In the genomic region with DNA sequence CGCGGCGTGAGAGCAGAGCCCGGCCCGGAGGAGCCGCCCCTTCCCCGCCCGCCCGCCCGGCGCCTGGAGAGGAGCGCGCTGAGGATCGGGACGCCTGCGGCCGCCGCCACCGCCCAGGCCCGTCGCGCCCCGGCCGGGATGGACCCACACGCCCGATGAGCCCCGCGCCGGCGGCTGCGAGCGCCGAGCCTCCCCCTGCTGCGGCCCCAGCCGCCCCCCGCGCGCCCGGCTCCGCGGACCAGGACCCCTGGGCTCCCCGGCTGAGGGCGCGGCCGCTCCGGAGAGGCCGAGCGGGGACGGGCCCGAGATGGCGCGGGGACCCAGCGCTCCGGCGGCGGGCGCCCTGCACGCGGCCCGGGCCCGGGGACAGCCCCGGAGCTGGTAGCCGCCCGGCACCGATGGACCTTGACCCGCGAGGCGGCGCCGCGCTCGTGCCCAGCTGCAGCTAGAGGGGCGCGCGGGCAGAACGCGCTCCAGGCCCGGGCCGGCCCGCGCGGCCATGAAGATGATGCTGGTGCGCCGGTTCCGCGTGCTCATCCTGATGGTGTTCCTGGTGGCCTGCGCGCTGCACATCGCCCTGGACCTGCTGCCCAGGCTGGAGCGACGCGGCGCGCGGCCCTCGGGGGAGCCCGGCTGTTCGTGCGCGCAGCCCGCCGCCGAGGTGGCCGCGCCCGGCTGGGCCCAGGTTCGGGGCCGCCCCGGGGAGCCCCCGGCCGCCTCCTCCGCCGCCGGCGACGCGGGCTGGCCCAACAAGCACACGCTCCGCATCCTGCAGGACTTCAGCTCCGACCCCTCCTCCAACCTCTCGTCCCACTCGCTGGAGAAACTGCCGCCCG, we compare ENCODE assay signal across 8 cellular contexts. TPM values are rescaled to one million over a fixed set of nuclear protein-coding genes. Genes with fewer than 3 reads are reported as not detected.
DNase-seq lines count a peak whose midpoint lies in the region; ATAC-seq and TF ChIP-seq lines count a peak whose summit lies in the region.

No MANE protein-coding gene starts in this region.

- H3K79me1 ChIP-seq in mesendoderm (ENCODE audit: low read length): peaks cover 11% of the 10 kb centered on the region

- peaks cover 0 to under 1% of the 10 kb centered on the region in 2 experiments for H3K36me3 ChIP-seq in SK-N-SH (replicated peaks in 1 of 2; ENCODE audit: control insufficient read depth in 1 of 2, insufficient read depth in 2 of 2, low read length in 1 of 2)
- peaks cover 5% of the 10 kb centered on the region for H3K36me3 ChIP-seq in colonic mucosa
- peaks cover 9% of the 10 kb centered on the region for H3K36me3 ChIP-seq in mesendoderm (ENCODE audit: control insufficient read depth, insufficient read depth, low read length)
- peaks cover 26% of the 10 kb centered on the region for H3K36me3 ChIP-seq in upper lobe of right lung
- H3K36me3 ChIP-seq in effector memory CD4-positive, alpha-beta T cell (ENCODE audit: control insufficient read depth, insufficient read depth, low read length): no peaks in the 10 kb centered on the region

- no peaks in the 10 kb centered on the region for H3K9me3 ChIP-seq in SK-N-SH
- no peaks in the 10 kb centered on the region for H3K9me3 ChIP-seq in colonic mucosa
- no peaks in the 10 kb centered on the region for H3K9me3 ChIP-seq in upper lobe of right lung
- H3K9me3 ChIP-seq in effector memory CD4-positive, alpha-beta T cell (ENCODE audit: control insufficient read depth, low read length): no peaks in the 10 kb centered on the region

- peaks cover 36% of the 10 kb centered on the region for H4K20me1 ChIP-seq in SK-N-SH (ENCODE audit: insufficient read depth)

- H3K4me1 ChIP-seq in SK-N-SH (ENCODE audit: control insufficient read depth in 1 of 2, insufficient read depth in 2 of 2, low read depth in 1 of 2, low read length in 1 of 2) (peaks cover 0 to 16% of the 10 kb centered on the region in 2 experiments; a peak in 2 of 4 replicates), colonic mucosa (no peaks in the 10 kb centered on the region), mesendoderm (ENCODE audit: control insufficient read depth, low read depth, low read length) (peaks cover 4% of the 10 kb centered on the region), upper lobe of right lung (peaks cover 31% of the 10 kb centered on the region)
- H3K4me1 ChIP-seq in effector memory CD4-positive, alpha-beta T cell (ENCODE audit: control insufficient read depth, insufficient read depth, low read length, poor library complexity, severe bottlenecking): peaks cover 6% of the 10 kb centered on the region

- H3K56ac ChIP-seq in mesendoderm (ENCODE audit: low read length): peak overlapping the region; percentile 91

- no peak overlapping the region for H4K5ac ChIP-seq in mesendoderm (ENCODE audit: low read length)

- TF ChIP-seq CTCF in SK-N-SH (IDR thresholded peaks at IDR 0.05) (no peak), colonic mucosa (IDR thresholded peaks at IDR 0.05) (no peak), upper lobe of right lung (IDR thresholded peaks at IDR 0.05) (no peak)

- H3K79me2 ChIP-seq in SK-N-SH (ENCODE audit: insufficient read depth) (peaks cover 21% of the 10 kb centered on the region; the same call in 1 of the 2 replicates), mesendoderm (ENCODE audit: control insufficient read depth, insufficient read depth, low read length) (peaks cover 27% of the 10 kb centered on the region)

- peak overlapping the region; percentile 57 for H3K4ac ChIP-seq in mesendoderm (ENCODE audit: low read depth, low read length)

- no peak overlapping the region for H3K23ac ChIP-seq in mesendoderm (ENCODE audit: low read length)

- H3K9ac ChIP-seq in SK-N-SH (peak overlapping the region; percentile 49; the same call in 1 of the 2 replicates), colonic mucosa (ENCODE audit: low read depth in 2 of 2, low read length in 2 of 2) (peak overlapping the region in 1 of 2 donors; percentile 73), mesendoderm (ENCODE audit: low read length) (peak overlapping the region; percentile 80)

- peak overlapping the region; percentile 51 for H3K18ac ChIP-seq in mesendoderm (ENCODE audit: low read length)

- H3K4me3 ChIP-seq in SK-N-SH (ENCODE audit: low read depth in 2 of 2, low read length in 1 of 2) (peak overlapping the region; percentile 43 to 66), colonic mucosa (peak overlapping the region; percentile 71), mesendoderm (ENCODE audit: low read length) (peak overlapping the region; percentile 64), upper lobe of right lung (peak overlapping the region; percentile 73)
- no peak overlapping the region for H3K4me3 ChIP-seq in effector memory CD4-positive, alpha-beta T cell (ENCODE audit: insufficient read depth, low read depth, low read length, poor library complexity, severe bottlenecking)

- H2AFZ ChIP-seq in SK-N-SH (ENCODE audit: low read depth): no peak overlapping the region; the same call in 1 of the 2 replicates

- H2BK120ac ChIP-seq in mesendoderm (ENCODE audit: low read depth, low read length): no peak overlapping the region

- CTCF ChIA-PET in SK-N-SH (lab: Yijun Ruan, JAX): interaction anchor here (1.3 to 1.6 kb wide), 3 partner anchors 74 to 129 kb away, joined by 3 to 4 read pairs (median 3); no protein-coding TSS in a partner anchor

- H3K27ac ChIP-seq in SK-N-SH (ENCODE audit: low read depth in 2 of 2, low read length in 1 of 2) (no peak overlapping the region), colonic mucosa (peak overlapping the region; percentile 61), mesendoderm (ENCODE audit: low read depth, low read length) (no peak overlapping the region), upper lobe of right lung (peak overlapping the region; percentile 78)
- no peak overlapping the region for H3K27ac ChIP-seq in effector memory CD4-positive, alpha-beta T cell (ENCODE audit: insufficient read depth, low read length, poor library complexity, severe bottlenecking)

- H2BK5ac ChIP-seq in mesendoderm (ENCODE audit: low read length): no peak overlapping the region

- H2AK5ac ChIP-seq in mesendoderm (ENCODE audit: low read length): no peak overlapping the region

- WGBS in SK-N-SH (ENCODE audit: low lambda C conversion rate): 2% methylated on average over 27 of the region's 124 CpGs
- WGBS in mesendoderm (ENCODE audit: extremely low coverage, insufficient coverage, low lambda C conversion rate): no CpG with 5 or more reads among the region's 124 CpGs

- H3K27me3 ChIP-seq in SK-N-SH (ENCODE audit: insufficient read depth): no peaks in the 10 kb centered on the region
- H3K27me3 ChIP-seq in colonic mucosa: peaks cover 21% of the 10 kb centered on the region
- no peaks in the 10 kb centered on the region for H3K27me3 ChIP-seq in mesendoderm (ENCODE audit: insufficient read depth, low read length, poor library complexity)
- H3K27me3 ChIP-seq in upper lobe of right lung: no peaks in the 10 kb centered on the region
- peaks cover 9% of the 10 kb centered on the region for H3K27me3 ChIP-seq in effector memory CD4-positive, alpha-beta T cell (replicated peaks; ENCODE audit: control insufficient read depth, insufficient read depth, low read length, poor library complexity, severe bottlenecking)

- ATAC-seq in SK-N-SH treated with all-trans-retinoic acid at 6 μM for 48 hours (no peak), upper lobe of right lung (no peak), HG03378 (IDR thresholded peaks at IDR 0.05; ENCODE audit: unreplicated experiment) (no peak), GM21619 (IDR thresholded peaks at IDR 0.05; ENCODE audit: unreplicated experiment) (no peak)

- H2BK15ac ChIP-seq in mesendoderm (replicated peaks; ENCODE audit: low read depth): no peak overlapping the region

- DNase-seq in SK-N-SH (peak; percentile 79), colonic mucosa (peak; percentile 51), mesendoderm (peak; percentile 16), upper lobe of right lung (no peak)
- DNase-seq in effector memory CD4-positive, alpha-beta T cell: no peak

- H3F3A ChIP-seq in SK-N-SH (replicated peaks; ENCODE audit: insufficient read depth): no peaks in the 10 kb centered on the region

- TF ChIP-seq RAD21 in SK-N-SH (IDR thresholded peaks at IDR 0.05; ENCODE audit: low read length): no peak

- H3K9me2 ChIP-seq in SK-N-SH: no peaks in the 10 kb centered on the region

- intact Hi-C loops in colonic mucosa (cut with DNase I) (no loop called here), upper lobe of right lung (cut with DNase I) (no loop called here)

- H3K4me2 ChIP-seq in SK-N-SH: peak overlapping the region; percentile 77
- peak overlapping the region; percentile 75 for H3K4me2 ChIP-seq in mesendoderm (ENCODE audit: low read length)

- POLR2A ChIA-PET in SK-N-SH (lab: Yijun Ruan, JAX): interaction anchor here (0.6 to 0.8 kb wide), 3 partner anchors 18 to 575 kb away, joined by 3 to 7 read pairs (median 4); no protein-coding TSS in a partner anchor

- no peak for TF ChIP-seq EP300 in SK-N-SH (IDR thresholded peaks at IDR 0.05; ENCODE audit: borderline replicate concordance in 1 of 2, low read depth in 1 of 2, low read length in 1 of 2)

- H4K8ac ChIP-seq in mesendoderm (ENCODE audit: low read depth, low read length): no peak overlapping the region

TF ChIP-seq in SK-N-SH, 30 proteins besides CTCF, POLR2A, EP300 and RAD21 (continues in another document):
- no peak for TF ChIP-seq GATA2 (CRISPR knock-in tag; IDR thresholded peaks at IDR 0.05)
- TF ChIP-seq NFIC (IDR thresholded peaks at IDR 0.05; ENCODE audit: borderline replicate concordance): no peak
- TF ChIP-seq RFX5 (IDR thresholded peaks at IDR 0.05; ENCODE audit: low read length): no peak

TF ChIP-seq in SK-N-SH treated with all-trans-retinoic acid at 6 μM for 48 hours, 23 proteins besides CTCF, POLR2A, EP300 and RAD21 (continues in another document):
- no peak for TF ChIP-seq OSR1 (CRISPR knock-in tag; IDR thresholded peaks at IDR 0.05)
- no peak for TF ChIP-seq SNAI2 (CRISPR knock-in tag; IDR thresholded peaks at IDR 0.05)
- TF ChIP-seq, protein P1, sequence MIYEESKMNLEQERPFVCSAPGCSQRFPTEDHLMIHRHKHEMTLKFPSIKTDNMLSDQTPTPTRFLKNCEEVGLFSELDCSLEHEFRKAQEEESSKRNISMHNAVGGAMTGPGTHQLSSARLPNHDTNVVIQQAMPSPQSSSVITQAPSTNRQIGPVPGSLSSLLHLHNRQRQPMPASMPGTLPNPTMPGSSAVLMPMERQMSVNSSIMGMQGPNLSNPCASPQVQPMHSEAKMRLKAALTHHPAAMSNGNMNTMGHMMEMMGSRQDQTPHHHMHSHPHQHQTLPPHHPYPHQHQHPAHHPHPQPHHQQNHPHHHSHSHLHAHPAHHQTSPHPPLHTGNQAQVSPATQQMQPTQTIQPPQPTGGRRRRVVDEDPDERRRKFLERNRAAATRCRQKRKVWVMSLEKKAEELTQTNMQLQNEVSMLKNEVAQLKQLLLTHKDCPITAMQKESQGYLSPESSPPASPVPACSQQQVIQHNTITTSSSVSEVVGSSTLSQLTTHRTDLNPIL (CRISPR knock-in tag; IDR thresholded peaks at IDR 0.05; ENCODE audit: low read depth): no peak

RNA-seq across cellular contexts. Expression of a gene that starts 0.5 kb away (rescaled TPM):
- polyA plus RNA-seq in SK-N-SH (2012; rRNA removed): 6.8 and 12.7 TPM in 2 replicates
- polyA plus RNA-seq in SK-N-SH (2012; cell fraction: cytosol; rRNA removed): 5.8 and 10.0 TPM in 2 replicates
- polyA plus RNA-seq in SK-N-SH (2012; cell fraction: nucleus; rRNA removed): 11.8 and 16.7 TPM in 2 replicates
- total RNA-seq in colonic mucosa (10 to 100 TPM; 18.5 to 18.9 TPM), upper lobe of right lung (58.8 TPM)
- polyA plus RNA-seq in mesendoderm (2013, experiment 1 of 2): 14.5 TPM
- 15.4 TPM for polyA plus RNA-seq in mesendoderm (2013, experiment 2 of 2)

Comparison
In these comparisons a context has a peak if more than half of its experiments do, and no peak if none do; other contexts are left out.
1. DNase-seq: peak in SK-N-SH (single experiment), colonic mucosa (single experiment) and mesendoderm (single experiment); none in upper lobe of right lung (single experiment) and effector memory CD4-positive, alpha-beta T cell (0 of 3).
2. H3K27ac ChIP-seq: peak in colonic mucosa (single experiment) and upper lobe of right lung (single experiment); none in SK-N-SH (0 of 2), mesendoderm (single experiment) and effector memory CD4-positive, alpha-beta T cell (single experiment).